Comparison of ENCODE assay signal across 1 cellular context in genomic region chr5:32540446-32540845, GRCh38.
TF ChIP-seq lines count a peak whose summit lies in the region.

No MANE protein-coding gene starts in this region.

TF ChIP-seq in GM12878, 131 proteins besides CTCF, POLR2A, EP300 and RAD21 (continued from another document):
- TF ChIP-seq REST (IDR thresholded peaks at IDR 0.05; ENCODE audit: low read depth, low read length) (no peak), DPF2 (IDR thresholded peaks at IDR 0.05) (peak; percentile 56; the same call in 1 of the 2 replicates), SPI1 (IDR thresholded peaks at IDR 0.05; ENCODE audit: borderline replicate concordance, insufficient read depth, low read depth, low read length) (peak; percentile 97), MTA3 (IDR thresholded peaks at IDR 0.05; ENCODE audit: borderline replicate concordance, low read length) (no peak), ESRRA (IDR thresholded peaks at IDR 0.05; ENCODE audit: low read length) (peak; percentile 89), BCL11A (IDR thresholded peaks at IDR 0.05; ENCODE audit: low read depth, low read length) (0 out of 2 replicates have a peak, but pooled peaks have one; percentile 23), CREB1 (IDR thresholded peaks at IDR 0.05; ENCODE audit: low read depth) (peak; percentile 20; the same call in 1 of the 2 replicates), MTA2 (IDR thresholded peaks at IDR 0.05; ENCODE audit: low read depth) (peak; percentile 56), EGR1 (IDR thresholded peaks at IDR 0.05; ENCODE audit: borderline replicate concordance in 1 of 2, low read depth in 2 of 2, low read length in 2 of 2) (no peak), ATF2 (IDR thresholded peaks at IDR 0.05; ENCODE audit: low read length) (0 out of 2 replicates have a peak, but pooled peaks have one; percentile 25), HDGF (IDR thresholded peaks at IDR 0.05) (no peak), CUX1 (IDR thresholded peaks at IDR 0.05; ENCODE audit: insufficient replicate concordance, low read depth, low read length) (peak; percentile 37), IRF4 (IDR thresholded peaks at IDR 0.05; ENCODE audit: low read depth, low read length) (0 out of 2 replicates have a peak, but pooled peaks have one; percentile 32), MEF2A (IDR thresholded peaks at IDR 0.05; ENCODE audit: insufficient read depth, low read depth, low read length) (0 out of 2 replicates have a peak, but pooled peaks have one; percentile 43), ETV6 (conservative IDR thresholded peaks at IDR 0.05 in 1 of 2, IDR thresholded peaks at IDR 0.05 in 1 of 2; ENCODE audit: borderline replicate concordance in 1 of 2, low read depth in 1 of 2) (peak in 1 of 2 experiments; percentile 72; a peak in 1 of 4 replicates), ZBTB11 (CRISPR knock-in tag; IDR thresholded peaks at IDR 0.05) (no peak), SUPT20H (IDR thresholded peaks at IDR 0.05; ENCODE audit: borderline replicate concordance, control insufficient read depth, low read depth, low read length) (no peak), YY1 (IDR thresholded peaks at IDR 0.05; ENCODE audit: low read depth, low read length) (peak; percentile 6; the same call in 1 of the 2 replicates), IKZF2 (IDR thresholded peaks at IDR 0.05) (peak; percentile 90), MXI1 (IDR thresholded peaks at IDR 0.05; ENCODE audit: low read depth, low read length) (no peak), NFIC (IDR thresholded peaks at IDR 0.05; ENCODE audit: low read depth, low read length) (peak; percentile 77), RELB (IDR thresholded peaks at IDR 0.05; ENCODE audit: low read depth) (peak; percentile 83), ZBTB4 (CRISPR knock-in tag; IDR thresholded peaks at IDR 0.05) (no peak), CREM (IDR thresholded peaks at IDR 0.05; ENCODE audit: low read depth) (peak; percentile 44; the same call in 1 of the 2 replicates), ZNF384 (IDR thresholded peaks at IDR 0.05; ENCODE audit: borderline replicate concordance, low read depth, low read length) (no peak), SIX5 (IDR thresholded peaks at IDR 0.05; ENCODE audit: low read depth, low read length, severe bottlenecking) (no peak), IKZF1 (conservative IDR thresholded peaks at IDR 0.05) (peak; percentile 89), NR2F1 (conservative IDR thresholded peaks at IDR 0.05) (0 out of 2 replicates have a peak, but pooled peaks have one; percentile 20), JUNB (IDR thresholded peaks at IDR 0.05) (0 out of 2 replicates have a peak, but pooled peaks have one; percentile 22), LARP7 (IDR thresholded peaks at IDR 0.05) (no peak), MEF2B (IDR thresholded peaks at IDR 0.05; ENCODE audit: partially characterized antibody, poor library complexity, severe bottlenecking) (peak; percentile 21), RUNX3 (IDR thresholded peaks at IDR 0.05; ENCODE audit: low read length) (peak; percentile 36; the same call in 1 of the 2 replicates), SRF (IDR thresholded peaks at IDR 0.05; ENCODE audit: low read depth in 2 of 2, low read length in 2 of 2) (no peak), ASH2L (IDR thresholded peaks at IDR 0.05; ENCODE audit: borderline replicate concordance, low read depth) (no peak)
TF ChIP-seq in GM12878: peak in this region for 23.
